In genomic region chr11:70324354-70325115, GRCh38 we compare ENCODE assay signal across 16 cellular contexts. TPM values are rescaled to one million over a fixed set of nuclear protein-coding genes. Genes with fewer than 3 reads are reported as not detected.
DNase-seq lines count a peak whose midpoint lies in the region; ATAC-seq and TF ChIP-seq lines count a peak whose summit lies in the region.
"Had no signal": no experiment of that assay in that cellular context is flagged by ENCODE, and none has a peak within 500 bp of the region (broad histone marks: within the 10 kb centered on the region; RNA-seq: fewer than 3 reads in every experiment).

No MANE protein-coding gene starts in this region.

- DNase-seq in activated CD8-positive, alpha-beta T cell treated with anti-CD3 and anti-CD28 coated beads for 36 hours = peak; percentile 29
- DNase-seq in activated CD8-positive, alpha-beta T cell treated with anti-CD3 and anti-CD28 coated beads, Interleukin-2, amount 10 ng/mL, durations not matched to agents 7 days and 5 days = no peak
- DNase-seq in endodermal cell = no peak
- DNase-seq in spleen = no peak
- DNase-seq in NCI-H1930 (lab: John Stamatoyannopoulos, UW) = no peak
- no peak for DNase-seq in cardiac septum (ENCODE audit: low spot score)
- DNase-seq: 8988T; activated naive CD4-positive, alpha-beta T cell treated with anti-CD3 and anti-CD28 coated beads for 36 hours; NCI-H774; stimulated activated CD4-positive, alpha-beta T cell treated with anti-CD3 and anti-CD28 coated beads, Interleukin-12 subunit alpha, Interleukin-12 subunit beta, amount 100 ng/mL, for 4 hours had no signal

- no peak for TF ChIP-seq POLR2A in spleen (IDR thresholded peaks at IDR 0.05)

- H3K27me3 ChIP-seq in endodermal cell (ENCODE audit: control insufficient read depth, insufficient read depth, low read length, poor library complexity, severe bottlenecking) (no peaks in the 10 kb centered on the region), spleen (replicated peaks in 1 of 7) (no peaks in the 10 kb centered on the region)

- no peaks in the 10 kb centered on the region for H3K27me3 Mint-ChIP-seq in activated CD8-positive, alpha-beta T cell treated with anti-CD3 and anti-CD28 coated beads for 36 hours
- no peaks in the 10 kb centered on the region for H3K27me3 Mint-ChIP-seq in activated CD8-positive, alpha-beta T cell treated with anti-CD3 and anti-CD28 coated beads, Interleukin-2, amount 10 ng/mL, durations not matched to agents 7 days and 5 days (ENCODE audit: low read depth)
- H3K27me3 Mint-ChIP-seq in endodermal cell (ENCODE audit: insufficient read depth) = no peaks in the 10 kb centered on the region
- H3K27me3 Mint-ChIP-seq: IgD-negative memory B cell had no signal

- H3K4me3 ChIP-seq in endodermal cell (ENCODE audit: low read length) (no peak overlapping the region), spleen (no peak overlapping the region)
- H3K4me3 ChIP-seq: HAP-1, lung had no signal

- H3K4me1 ChIP-seq in endodermal cell (ENCODE audit: control insufficient read depth, insufficient read depth, low read length) (peaks cover 3% of the 10 kb centered on the region), spleen (peaks cover 0 to 61% (median 20%) of the 10 kb centered on the region in 6 donors)
- H3K4me1 ChIP-seq: HAP-1 had no signal

- ATAC-seq in activated CD8-positive, alpha-beta T cell treated with anti-CD3 and anti-CD28 coated beads for 36 hours = peak; percentile 27
- no peak for ATAC-seq in activated CD8-positive, alpha-beta T cell treated with anti-CD3 and anti-CD28 coated beads, Interleukin-2, amount 10 ng/mL, durations not matched to agents 7 days and 5 days
- ATAC-seq in HG02571 (IDR thresholded peaks at IDR 0.05; ENCODE audit: unreplicated experiment) = peak; percentile 56
- ATAC-seq in HG03039 (IDR thresholded peaks at IDR 0.05; ENCODE audit: unreplicated experiment) = no peak

- no peaks in the 10 kb centered on the region for H3K9me3 ChIP-seq in endodermal cell (ENCODE audit: control insufficient read depth, low read length)
- no peaks in the 10 kb centered on the region for H3K9me3 ChIP-seq in spleen
- H3K9me3 ChIP-seq: HAP-1 had no signal

- peaks cover 35% of the 10 kb centered on the region for H3K36me3 Mint-ChIP-seq in activated CD8-positive, alpha-beta T cell treated with anti-CD3 and anti-CD28 coated beads for 36 hours (ENCODE audit: low read depth)
- H3K36me3 Mint-ChIP-seq in activated CD8-positive, alpha-beta T cell treated with anti-CD3 and anti-CD28 coated beads, Interleukin-2, amount 10 ng/mL, durations not matched to agents 7 days and 5 days (ENCODE audit: low read depth) = peaks cover 30% of the 10 kb centered on the region
- peaks cover 65% of the 10 kb centered on the region for H3K36me3 Mint-ChIP-seq in endodermal cell (ENCODE audit: low read depth)

- H3K27ac Mint-ChIP-seq in activated CD8-positive, alpha-beta T cell treated with anti-CD3 and anti-CD28 coated beads for 36 hours = no peak overlapping the region
- H3K27ac Mint-ChIP-seq in activated CD8-positive, alpha-beta T cell treated with anti-CD3 and anti-CD28 coated beads, Interleukin-2, amount 10 ng/mL, durations not matched to agents 7 days and 5 days = no peak overlapping the region
- H3K27ac Mint-ChIP-seq in endodermal cell = peak overlapping the region; percentile 85

- H3K9ac ChIP-seq in endodermal cell (ENCODE audit: extremely low read depth, low read length, poor library complexity, severe bottlenecking) = no peak overlapping the region

- peaks cover 96% of the 10 kb centered on the region for H3K36me3 ChIP-seq in endodermal cell (ENCODE audit: control insufficient read depth, insufficient read depth, low read length)
- H3K36me3 ChIP-seq in spleen = peaks cover 0 to 100% (median 55%) of the 10 kb centered on the region in 6 donors

- H3K4me3 Mint-ChIP-seq in activated CD8-positive, alpha-beta T cell treated with anti-CD3 and anti-CD28 coated beads for 36 hours = no peak overlapping the region
- H3K4me3 Mint-ChIP-seq in activated CD8-positive, alpha-beta T cell treated with anti-CD3 and anti-CD28 coated beads, Interleukin-2, amount 10 ng/mL, durations not matched to agents 7 days and 5 days = no peak overlapping the region
- H3K4me3 Mint-ChIP-seq in endodermal cell = no peak overlapping the region
- H3K4me3 Mint-ChIP-seq: activated naive CD4-positive, alpha-beta T cell treated with anti-CD3 and anti-CD28 coated beads for 36 hours had no signal

- intact Hi-C loops in activated CD8-positive, alpha-beta T cell treated with anti-CD3 and anti-CD28 coated beads for 36 hours (cut with micrococcal nuclease) = no loop called here
- intact Hi-C loops in spleen (cut with DNase I; ENCODE audit: low total_unique reads) = no loop called here
- intact Hi-C loops in cardiac septum (cut with DNase I) = no loop called here

- POLR2A ChIA-PET in activated CD8-positive, alpha-beta T cell treated with anti-CD3 and anti-CD28 coated beads for 36 hours (lab: Charles Lee) = no interaction called here
- POLR2A ChIA-PET in activated CD8-positive, alpha-beta T cell treated with anti-CD3 and anti-CD28 coated beads, Interleukin-2, amount 10 ng/mL, durations not matched to agents 7 days and 5 days (lab: Charles Lee) = no interaction called here

- 74 to 91% methylated on average over 10 of the region's 10 CpGs for WGBS in endodermal cell (ENCODE audit: insufficient coverage in 1 of 2, insufficient read length in 1 of 2), 2 experiments
- 76 to 83% (median 81%) methylated on average over 10 of the region's 10 CpGs for WGBS in spleen, 5 donors

- peaks cover 11% of the 10 kb centered on the region for H3K4me1 Mint-ChIP-seq in activated CD8-positive, alpha-beta T cell treated with anti-CD3 and anti-CD28 coated beads for 36 hours (ENCODE audit: low read depth)
- no peaks in the 10 kb centered on the region for H3K4me1 Mint-ChIP-seq in activated CD8-positive, alpha-beta T cell treated with anti-CD3 and anti-CD28 coated beads, Interleukin-2, amount 10 ng/mL, durations not matched to agents 7 days and 5 days (ENCODE audit: low read depth)
- peaks cover 13% of the 10 kb centered on the region for H3K4me1 Mint-ChIP-seq in endodermal cell

- TF ChIP-seq CTCF in activated CD8-positive, alpha-beta T cell treated with anti-CD3 and anti-CD28 coated beads for 36 hours (IDR thresholded peaks at IDR 0.05) = no peak
- TF ChIP-seq CTCF in endodermal cell (conservative IDR thresholded peaks at IDR 0.05) = no peak
- no peak for TF ChIP-seq CTCF in spleen (IDR thresholded peaks at IDR 0.05 in 8 of 11, conservative IDR thresholded peaks at IDR 0.05 in 3 of 11)

- H3K9me3 Mint-ChIP-seq in activated CD8-positive, alpha-beta T cell treated with anti-CD3 and anti-CD28 coated beads for 36 hours = no peaks in the 10 kb centered on the region
- H3K9me3 Mint-ChIP-seq in activated CD8-positive, alpha-beta T cell treated with anti-CD3 and anti-CD28 coated beads, Interleukin-2, amount 10 ng/mL, durations not matched to agents 7 days and 5 days (ENCODE audit: insufficient read depth) = no peaks in the 10 kb centered on the region
- H3K9me3 Mint-ChIP-seq in endodermal cell = no peaks in the 10 kb centered on the region
- H3K9me3 Mint-ChIP-seq: activated naive CD4-positive, alpha-beta T cell treated with anti-CD3 and anti-CD28 coated beads for 36 hours; IgD-negative memory B cell had no signal

- H3K27ac ChIP-seq in endodermal cell (ENCODE audit: low read depth, low read length) (peak overlapping the region; percentile 85), spleen (peak overlapping the region in 6 of 8 donors; percentile 3 to 79 (median 38))
- H3K27ac ChIP-seq: epithelial cell of prostate had no signal

- CTCF ChIA-PET in activated CD8-positive, alpha-beta T cell treated with anti-CD3 and anti-CD28 coated beads for 36 hours (lab: Charles Lee) = no interaction called here
- CTCF ChIA-PET in activated CD8-positive, alpha-beta T cell treated with anti-CD3 and anti-CD28 coated beads, Interleukin-2, amount 10 ng/mL, durations not matched to agents 7 days and 5 days (lab: Charles Lee) = no interaction called here

RNA-seq across cellular contexts. Expression of gene PPFIA1, which starts 54.0 kb away (rescaled TPM):
- total RNA-seq in activated CD8-positive, alpha-beta T cell treated with anti-CD3 and anti-CD28 coated beads for 36 hours = 10 to 100 TPM; 27.2 to 30.9 TPM
- total RNA-seq in activated CD8-positive, alpha-beta T cell treated with anti-CD3 and anti-CD28 coated beads, Interleukin-2, amount 10 ng/mL, durations not matched to agents 7 days and 5 days = 10 to 100 TPM; 25.3 to 25.7 TPM
- total RNA-seq in endodermal cell (100 to 1,000 TPM; 105 to 118 TPM), spleen (10 to 100 TPM; 46.1 to 73.5 (median 64.6) TPM), cardiac septum (42.8 TPM)
- 47.1 TPM for polyA plus RNA-seq in endodermal cell (2013, experiment 1 of 2)
- polyA plus RNA-seq in endodermal cell (2013, experiment 2 of 2) = 42.1 TPM
- 10 to 100 TPM in 2 of 3 donors, 1 to 10 TPM in 1; 7.6 to 18.4 (median 18.3) TPM for polyA plus RNA-seq in spleen

Comparison
In these comparisons a context has a peak if more than half of its experiments do, and no peak if none do; other contexts are left out.
1. ATAC-seq: peak in activated CD8-positive, alpha-beta T cell treated with anti-CD3 and anti-CD28 coated beads for 36 hours (single experiment) and HG02571 (single experiment); none in activated CD8-positive, alpha-beta T cell treated with anti-CD3 and anti-CD28 coated beads, Interleukin-2, amount 10 ng/mL, durations not matched to agents 7 days and 5 days (single experiment) and HG03039 (single experiment).